Comparison of ENCODE assay signal across 8 cellular contexts in the genomic region with DNA sequence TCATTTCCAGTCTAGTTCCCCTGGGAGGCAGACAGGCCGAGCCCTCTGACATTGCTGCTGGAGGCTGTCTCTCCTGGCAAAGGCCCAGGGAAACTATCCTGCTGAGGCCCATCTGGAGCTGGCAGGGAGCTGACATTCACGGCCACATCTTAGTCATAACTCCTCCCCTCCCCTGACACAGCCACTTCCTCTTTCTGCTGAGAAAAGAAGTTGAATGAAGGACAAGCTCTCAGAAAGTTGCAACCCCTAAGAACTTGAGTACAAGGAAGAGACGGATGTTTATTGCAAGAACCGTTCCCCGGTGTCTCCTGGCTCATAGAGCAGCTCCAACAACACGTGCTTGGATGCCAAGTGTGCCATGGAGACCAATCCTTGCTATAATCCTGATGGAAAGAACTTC. TPM values are rescaled to one million over a fixed set of nuclear protein-coding genes. Genes with fewer than 3 reads are reported as not detected.
DNase-seq lines count a peak whose midpoint lies in the region; ATAC-seq and TF ChIP-seq lines count a peak whose summit lies in the region.
"Not testable (repeated sequence)": the region's sequence is repeated elsewhere in the genome, so short reads cannot be mapped to it uniquely, and the experiment has no call there.

No MANE protein-coding gene starts in this region.

- not testable (repeated sequence) for TF ChIP-seq EP300 in esophagus muscularis mucosa (IDR thresholded peaks at IDR 0.05); stomach (IDR thresholded peaks at IDR 0.05)

- H3K27ac ChIP-seq in PC-3 (ENCODE audit: low read length) = peak overlapping the region; percentile 69
- H3K27ac ChIP-seq in esophagus muscularis mucosa (replicated peaks in 1 of 4) = peak overlapping the region in 3 of 4 donors; percentile 49 to 62 (median 57)
- not testable (repeated sequence) for H3K27ac ChIP-seq in naive thymus-derived CD4-positive, alpha-beta T cell (ENCODE audit: low read depth, low read length)
- H3K27ac ChIP-seq in stomach = peak overlapping the region in 3 of 5 donors; percentile 42 to 64 (median 61)

- H3K27me3 ChIP-seq in PC-3 (ENCODE audit: low read length); esophagus muscularis mucosa; naive thymus-derived CD4-positive, alpha-beta T cell (ENCODE audit: control insufficient read depth in 2 of 2, insufficient read depth in 2 of 2, low read length in 2 of 2); stomach: not testable (repeated sequence)

- peak overlapping the region in 8 of 10 donors; percentile 29 to 82 (median 72) for H3K4me3 Mint-ChIP-seq in naive thymus-derived CD4-positive, alpha-beta T cell

- H3K79me2 ChIP-seq in PC-3 (ENCODE audit: low read length) = not testable (repeated sequence)

- not testable (repeated sequence) for H3K9me3 ChIP-seq in PC-3 (ENCODE audit: low read length); esophagus muscularis mucosa; naive thymus-derived CD4-positive, alpha-beta T cell (ENCODE audit: control insufficient read depth in 2 of 3, low read length in 3 of 3); stomach

- H2AFZ ChIP-seq in PC-3 (ENCODE audit: low read length) = not testable (repeated sequence)

- TF ChIP-seq CTCF in PC-3 (conservative IDR thresholded peaks at IDR 0.05; ENCODE audit: low read depth, low read length); esophagus muscularis mucosa (IDR thresholded peaks at IDR 0.05); stomach (IDR thresholded peaks at IDR 0.05): not testable (repeated sequence)

- not testable (repeated sequence) for TF ChIP-seq POLR2A in esophagus muscularis mucosa (IDR thresholded peaks at IDR 0.05; ENCODE audit: low read depth); stomach (IDR thresholded peaks at IDR 0.05)

- intact Hi-C loops in PC-3 (cut with micrococcal nuclease); esophagus muscularis mucosa (cut with DNase I); naive thymus-derived CD4-positive, alpha-beta T cell (cut with micrococcal nuclease); stomach (cut with DNase I; ENCODE audit: low total_unique reads): not testable (repeated sequence)

- H3K4me2 ChIP-seq in PC-3 (ENCODE audit: low read length) = not testable (repeated sequence)

- ATAC-seq in GM21717 (IDR thresholded peaks at IDR 0.05; ENCODE audit: unreplicated experiment) = peak; percentile 95
- peak; percentile 95 for ATAC-seq in HG03558 (IDR thresholded peaks at IDR 0.05; ENCODE audit: extremely low read depth, unreplicated experiment)
- ATAC-seq in PC-3 = peak; percentile 96
- ATAC-seq in naive thymus-derived CD4-positive, alpha-beta T cell = peak; percentile 90

- peaks cover 0 to 26% (median 12%) of the 10 kb centered on the region in 7 donors for H3K4me1 Mint-ChIP-seq in naive thymus-derived CD4-positive, alpha-beta T cell

- H3K9me3 Mint-ChIP-seq in naive thymus-derived CD4-positive, alpha-beta T cell = not testable (repeated sequence)

- H3K36me3 ChIP-seq in PC-3 (ENCODE audit: low read depth, low read length); esophagus muscularis mucosa; naive thymus-derived CD4-positive, alpha-beta T cell (ENCODE audit: control insufficient read depth in 2 of 3, insufficient read depth in 3 of 3, low read length in 3 of 3); stomach: not testable (repeated sequence)

- not testable (repeated sequence) for H4K20me1 ChIP-seq in PC-3 (ENCODE audit: low read length)

- TSS peak; percentile 10 for BruUV-seq in PC-3 (replicated peaks; lab: Mats Ljungman, UMichigan)

- CTCF ChIA-PET in PC-3 (lab: Charles Lee); naive thymus-derived CD4-positive, alpha-beta T cell (lab: Charles Lee): not testable (repeated sequence)

- H3F3A ChIP-seq in PC-3 (ENCODE audit: low read length, unreplicated experiment) = not testable (repeated sequence)

- not testable (repeated sequence) for H3K9ac ChIP-seq in PC-3 (ENCODE audit: low read length)

- not testable (repeated sequence) for H3K4me3 ChIP-seq in PC-3 (ENCODE audit: low read length); esophagus muscularis mucosa; naive thymus-derived CD4-positive, alpha-beta T cell (ENCODE audit: low read length); stomach

- H3K36me3 Mint-ChIP-seq in naive thymus-derived CD4-positive, alpha-beta T cell = not testable (repeated sequence)

- POLR2A ChIA-PET in PC-3 (lab: Charles Lee; ENCODE audit: unreplicated experiment); naive thymus-derived CD4-positive, alpha-beta T cell (lab: Charles Lee): not testable (repeated sequence)

- H3K4me1 ChIP-seq in PC-3 (ENCODE audit: insufficient read depth, low read length) = not testable (repeated sequence)
- peaks cover 0 to 14% (median 5%) of the 10 kb centered on the region in 4 donors for H3K4me1 ChIP-seq in esophagus muscularis mucosa
- H3K4me1 ChIP-seq in naive thymus-derived CD4-positive, alpha-beta T cell (ENCODE audit: control insufficient read depth in 2 of 2, insufficient read depth in 2 of 2, low read length in 2 of 2) = peaks cover 4 to 16% of the 10 kb centered on the region in 2 donors
- peaks cover 0 to 24% (median 11%) of the 10 kb centered on the region in 4 donors for H3K4me1 ChIP-seq in stomach

- H3K27me3 Mint-ChIP-seq in naive thymus-derived CD4-positive, alpha-beta T cell = not testable (repeated sequence)

- WGBS in esophagus muscularis mucosa = 5% methylated on average over 5 of the region's 6 CpGs
- 1 to 5% (median 4%) methylated on average over 5 of the region's 6 CpGs for WGBS in stomach, 5 donors

- peak overlapping the region in 7 of 9 donors; percentile 63 to 94 (median 84) for H3K27ac Mint-ChIP-seq in naive thymus-derived CD4-positive, alpha-beta T cell

- not testable (repeated sequence) for H3K9me2 ChIP-seq in PC-3 (replicated peaks; ENCODE audit: low read length)

- DNase-seq in EL (peak; percentile 81), PC-3 (peak; percentile 63), activated T-cell treated with anti-CD3 and anti-CD28 coated beads for 4 hours (peak; percentile 17), stomach (peak; percentile 63)
- not testable (repeated sequence) for DNase-seq in esophagus muscularis mucosa (ENCODE audit: extremely low spot score)
- peak in 8 of 9 donors; percentile 37 to 62 (median 48) for DNase-seq in naive thymus-derived CD4-positive, alpha-beta T cell

RNA-seq across cellular contexts. Expression of gene POMZP3, which starts 21.1 kb away (rescaled TPM):
- total RNA-seq in PC-3 (2014; rRNA removed) (5.9 and 10.1 TPM in 2 replicates), esophagus muscularis mucosa (10 to 100 TPM in 2 of 4 donors, 1 to 10 TPM in 2; 4.9 to 16.4 (median 9.3) TPM), stomach (10 to 100 TPM in 2 of 5 donors, 1 to 10 TPM in 1, not detected in 2; 1.1 to 18.1 (median 11.9) TPM)
- 10 to 100 TPM in 4 of 5 experiments, 1 to 10 TPM in 1; 6.6 to 26.0 (median 23.0) TPM for total RNA-seq in naive thymus-derived CD4-positive, alpha-beta T cell
- polyA plus RNA-seq in naive thymus-derived CD4-positive, alpha-beta T cell = 10 to 100 TPM in 1 of 2 donors, 1 to 10 TPM in 1; 2.2 to 19.9 TPM
- polyA plus RNA-seq in stomach = 10 to 100 TPM in 2 of 3 donors, 1 to 10 TPM in 1; 5.0 to 16.1 (median 15.6) TPM
